ENCODE assay signal across 10 cellular contexts in genomic region chr3:172607305-172608121, GRCh38.
DNase-seq lines count a peak whose midpoint lies in the region; ATAC-seq and TF ChIP-seq lines count a peak whose summit lies in the region.
"Had no signal": no experiment of that assay in that cellular context is flagged by ENCODE, and none has a peak within 500 bp of the region (broad histone marks: within the 10 kb centered on the region; RNA-seq: fewer than 3 reads in every experiment).

No MANE protein-coding gene starts in this region.

- H3K27ac ChIP-seq in esophagus muscularis mucosa (replicated peaks in 1 of 4), result peak overlapping the region; percentile 29 to 41 (median 34)

- intact Hi-C loops in esophagus muscularis mucosa (cut with DNase I), result no loop called here

- DNase-seq in GM13976 (ENCODE audit: low spot score) (peak; percentile 36), NCI-H446 (lab: John Stamatoyannopoulos, UW) (peak; percentile 91 to 93), esophagus muscularis mucosa (ENCODE audit: extremely low spot score) (peak; percentile 60), pulmonary artery endothelial cell (ENCODE audit: low read depth, low spot score) (peak; percentile 81), SW480 (ENCODE audit: low spot score) (no peak), immature natural killer cell (no peak), T-helper 9 cell (no peak), left lobe of liver (ENCODE audit: low spot score) (no peak)
- DNase-seq: stimulated activated CD4-positive, alpha-beta T cell treated with anti-CD3 and anti-CD28 coated beads, Interleukin-4, amount 100 ng/mL, for 4 hours had no signal

- 50% methylated on average over 2 of the region's 2 CpGs for WGBS in esophagus muscularis mucosa

- TF ChIP-seq CTCF in GM13976 (IDR thresholded peaks at IDR 0.05; ENCODE audit: borderline replicate concordance, control extremely low read depth, extremely low read depth, insufficient read depth, missing control alignments), result no peak
- no peak for TF ChIP-seq CTCF in esophagus muscularis mucosa (IDR thresholded peaks at IDR 0.05)

- H3K36me3 ChIP-seq in esophagus muscularis mucosa, result no peaks in the 10 kb centered on the region

- no peak overlapping the region for H3K4me3 Mint-ChIP-seq in immature natural killer cell
- H3K4me3 Mint-ChIP-seq: central memory CD8-positive, alpha-beta T cell had no signal

- H3K4me3 ChIP-seq in esophagus muscularis mucosa, result no peak overlapping the region

- peaks cover 12 to 13% of the 10 kb centered on the region in 2 donors for H3K4me1 Mint-ChIP-seq in immature natural killer cell
- H3K4me1 Mint-ChIP-seq: central memory CD8-positive, alpha-beta T cell had no signal

- no peaks in the 10 kb centered on the region for H3K27me3 ChIP-seq in esophagus muscularis mucosa

- H3K9me3 Mint-ChIP-seq in immature natural killer cell, result peaks cover 0 to 6% (median 4%) of the 10 kb centered on the region in 6 donors

- peaks cover 0 to 10% (median 8%) of the 10 kb centered on the region in 3 donors for H3K36me3 Mint-ChIP-seq in immature natural killer cell

- H3K9me3 ChIP-seq in esophagus muscularis mucosa, result no peaks in the 10 kb centered on the region

- no peak for TF ChIP-seq EP300 in esophagus muscularis mucosa (IDR thresholded peaks at IDR 0.05)

- no peak overlapping the region for H3K27ac Mint-ChIP-seq in immature natural killer cell

- in situ Hi-C loops in GM13976 (cut with MboI; ENCODE audit: low sequenced_read_pairs, unreplicated experiment), result no loop called here

- no peak for ATAC-seq in left lobe of liver

- peaks cover 0 to 5% (median 0%) of the 10 kb centered on the region in 3 donors for H3K27me3 Mint-ChIP-seq in immature natural killer cell (ENCODE audit: low read depth in 3 of 3)
- H3K27me3 Mint-ChIP-seq: central memory CD8-positive, alpha-beta T cell had no signal

- H3K4me1 ChIP-seq in esophagus muscularis mucosa, result peaks cover 3 to 14% (median 11%) of the 10 kb centered on the region in 4 donors

- no peak for TF ChIP-seq POLR2A in esophagus muscularis mucosa (IDR thresholded peaks at IDR 0.05; ENCODE audit: low read depth)

Comparison
In these comparisons a context has a peak if more than half of its experiments do, and no peak if none do; other contexts are left out.
1. DNase-seq: peak in GM13976 (single experiment), NCI-H446 (2 of 2), esophagus muscularis mucosa (single experiment) and pulmonary artery endothelial cell (single experiment); none in SW480 (single experiment), immature natural killer cell (0 of 3), T-helper 9 cell (single experiment) and left lobe of liver (single experiment).